Comparison of ENCODE assay signal across 12 cellular contexts in genomic region chr10:122139627-122140151, GRCh38.
DNase-seq lines count a peak whose midpoint lies in the region; ATAC-seq and TF ChIP-seq lines count a peak whose summit lies in the region.
"Had no signal": no experiment of that assay in that cellular context is flagged by ENCODE, and none has a peak within 500 bp of the region (broad histone marks: within the 10 kb centered on the region; RNA-seq: fewer than 3 reads in every experiment).

No MANE protein-coding gene starts in this region.

- peaks cover 9% of the 10 kb centered on the region for H3K27me3 Mint-ChIP-seq in neural progenitor cell (ENCODE audit: insufficient read depth, low read depth)

- H3K4me1 Mint-ChIP-seq in neural progenitor cell, result peaks cover 34% of the 10 kb centered on the region

- H3K9ac ChIP-seq in neural progenitor cell, result no peak overlapping the region
- H3K9ac ChIP-seq: KMS-11 had no signal

- TF ChIP-seq CTCF in gastroesophageal sphincter (IDR thresholded peaks at IDR 0.05), result no peak
- TF ChIP-seq CTCF in neural progenitor cell (IDR thresholded peaks at IDR 0.05), result no peak

- no peak overlapping the region for H3K4me2 ChIP-seq in neural progenitor cell
- H3K4me2 ChIP-seq: KMS-11 had no signal

- TF ChIP-seq POLR2A in gastroesophageal sphincter (IDR thresholded peaks at IDR 0.05) (no peak), GM18505 (IDR thresholded peaks at IDR 0.05; ENCODE audit: borderline replicate concordance, extremely low read depth, insufficient read depth, insufficient read length) (no peak)

- no peaks in the 10 kb centered on the region for H3F3A ChIP-seq in neural progenitor cell (ENCODE audit: low read depth)

- H3K4me3 Mint-ChIP-seq in neural progenitor cell, result no peak overlapping the region
- H3K4me3 Mint-ChIP-seq: effector memory CD8-positive, alpha-beta T cell had no signal

- H3K4me3 ChIP-seq in gastroesophageal sphincter (no peak overlapping the region), neural progenitor cell (no peak overlapping the region), aorta (ENCODE audit: low read length in 2 of 2) (no peak overlapping the region)
- H3K4me3 ChIP-seq: mucosa of descending colon, skin epidermis had no signal

- H3K27ac ChIP-seq in gastroesophageal sphincter (peak overlapping the region; percentile 45 to 90 (median 86)), neural progenitor cell (no peak overlapping the region), aorta (ENCODE audit: low read depth in 1 of 2, low read length in 2 of 2) (peak overlapping the region; percentile 29 to 91)
- H3K27ac ChIP-seq: KMS-11 had no signal

- H3K27ac Mint-ChIP-seq in neural progenitor cell, result peak overlapping the region; percentile 5
- H3K27ac Mint-ChIP-seq: effector memory CD8-positive, alpha-beta T cell had no signal

- ATAC-seq in Right ventricle myocardium inferior, result peak; percentile 83
- ATAC-seq in gastroesophageal sphincter, result no peak
- no peak for ATAC-seq in aorta (ENCODE audit: low FRiP score)
- no peak for ATAC-seq in GM18505 (IDR thresholded peaks at IDR 0.05; ENCODE audit: unreplicated experiment)
- ATAC-seq: effector memory CD8-positive, alpha-beta T cell had no signal

- H3K79me2 ChIP-seq in neural progenitor cell (ENCODE audit: low read depth), result no peaks in the 10 kb centered on the region

- DNase-seq in Right ventricle myocardium inferior (ENCODE audit: missing footprints) (no peak), cardiac septum (ENCODE audit: low spot score) (no peak), neural progenitor cell (ENCODE audit: low spot score) (no peak), aorta (no peak), NCI-H2107 (lab: John Stamatoyannopoulos, UW) (no peak), SHP77 treated with DMSO at 0.1 percent for 48 hours (lab: John Stamatoyannopoulos, UW) (no peak)
- DNase-seq: effector memory CD8-positive, alpha-beta T cell; mucosa of descending colon had no signal

- TF ChIP-seq EP300 in gastroesophageal sphincter (IDR thresholded peaks at IDR 0.05), result no peak

- no peak overlapping the region for H2AFZ ChIP-seq in neural progenitor cell (replicated peaks)

- H3K27me3 ChIP-seq in gastroesophageal sphincter, result no peaks in the 10 kb centered on the region
- no peaks in the 10 kb centered on the region for H3K27me3 ChIP-seq in neural progenitor cell
- no peaks in the 10 kb centered on the region for H3K27me3 ChIP-seq in aorta (ENCODE audit: control insufficient read depth in 1 of 2, insufficient read depth in 2 of 2, low read length in 1 of 2)

- peaks cover 22% of the 10 kb centered on the region for H3K36me3 Mint-ChIP-seq in neural progenitor cell

- no peaks in the 10 kb centered on the region for H3K9me3 Mint-ChIP-seq in neural progenitor cell
- H3K9me3 Mint-ChIP-seq: effector memory CD8-positive, alpha-beta T cell had no signal

- 36% methylated on average over 8 of the region's 10 CpGs; no CpG with 5 or more reads in 1 of the 2 donors for WGBS in gastroesophageal sphincter (ENCODE audit: low coverage in 1 of 2), 2 donors
- WGBS in aorta, 2 donors, result 42 to 53% methylated on average over 10 of the region's 10 CpGs

- H3K36me3 ChIP-seq in gastroesophageal sphincter, result peaks cover 0 to 39% of the 10 kb centered on the region in 2 donors
- no peaks in the 10 kb centered on the region for H3K36me3 ChIP-seq in neural progenitor cell
- H3K36me3 ChIP-seq in aorta (ENCODE audit: control insufficient read depth in 1 of 2, insufficient read depth in 2 of 2, low read length in 1 of 2), result no peaks in the 10 kb centered on the region

- no peaks in the 10 kb centered on the region for H4K20me1 ChIP-seq in neural progenitor cell (ENCODE audit: low read depth)

- peaks cover 13 to 84% (median 55%) of the 10 kb centered on the region in 3 donors for H3K4me1 ChIP-seq in gastroesophageal sphincter
- H3K4me1 ChIP-seq in neural progenitor cell, result peaks cover 6% of the 10 kb centered on the region
- H3K4me1 ChIP-seq in aorta (ENCODE audit: control insufficient read depth in 1 of 2, insufficient read depth in 2 of 2, low read length in 2 of 2), result peaks cover 0 to 5% of the 10 kb centered on the region in 2 donors

- intact Hi-C loops in Right ventricle myocardium inferior (cut with DNase I) (loop anchor here (1.0 to 5.0 kb wide), 4 partner anchors 12 to 145 kb away; no protein-coding TSS in a partner anchor), cardiac septum (cut with DNase I) (loop anchor here (1.0 to 5.0 kb wide), 5 partner anchors 11 to 128 kb away; no protein-coding TSS in a partner anchor), aorta (cut with DNase I) (loop anchor here (2.0 to 10.0 kb wide), 4 partner anchors 27 to 351 kb away; no protein-coding TSS in a partner anchor)

- H3K9me3 ChIP-seq in gastroesophageal sphincter (no peaks in the 10 kb centered on the region), neural progenitor cell (ENCODE audit: low read depth) (no peaks in the 10 kb centered on the region), aorta (ENCODE audit: control insufficient read depth, low read length) (no peaks in the 10 kb centered on the region)
- H3K9me3 ChIP-seq: mucosa of descending colon had no signal
